ENCODE assay signal across 13 cellular contexts in genomic region chr20:47974234-47974878, GRCh38.
"Had no signal": no experiment of that assay in that cellular context is flagged by ENCODE, and none has a peak within 500 bp of the region (broad histone marks: within the 10 kb centered on the region; RNA-seq: fewer than 3 reads in every experiment).

No MANE protein-coding gene starts in this region.

- H3K27ac Mint-ChIP-seq: activated CD8-positive, alpha-beta T cell treated with anti-CD3 and anti-CD28 coated beads, Interleukin-2, amount 10 ng/mL, durations not matched to agents 7 days and 5 days; activated T-helper 1 cell treated with anti-CD3 and anti-CD28 coated beads, Interleukin-12 subunit alpha, Interleukin-12 subunit beta, Interleukin-2, Interleukin-4 antibody, amounts not matched to agents 30 ng/mL and 10 ng/mL and 1 ng/mL, durations not matched to agents 14 hours and 24 hours and 36 hours had no signal

- H3K9me3 ChIP-seq: ovary, SK-N-SH, transverse colon had no signal

- H3K4me3 ChIP-seq: ovary, transverse colon had no signal

- FAIRE-seq: astrocyte, colon, small intestine had no signal

- H3K36me3 ChIP-seq: ovary, transverse colon had no signal

- H3K9me3 Mint-ChIP-seq: activated T-helper 1 cell treated with anti-CD3 and anti-CD28 coated beads, Interleukin-12 subunit alpha, Interleukin-12 subunit beta, Interleukin-2, Interleukin-4 antibody, amounts not matched to agents 30 ng/mL and 10 ng/mL and 1 ng/mL, durations not matched to agents 14 hours and 24 hours and 36 hours had no signal

- ATAC-seq: activated CD8-positive, alpha-beta T cell treated with anti-CD3 and anti-CD28 coated beads, Interleukin-2, amount 10 ng/mL, durations not matched to agents 7 days and 5 days; left colon had no signal

- DNase-seq: activated CD4-positive, alpha-beta T cell treated with anti-CD3 and anti-CD28 coated beads for 48 hours; activated CD8-positive, alpha-beta memory T cell treated with anti-CD3 and anti-CD28 coated beads, Interleukin-2, amount 50 U/mL, for 48 hours; activated CD8-positive, alpha-beta T cell treated with anti-CD3 and anti-CD28 coated beads, Interleukin-2, amount 10 ng/mL, durations not matched to agents 7 days and 5 days; activated naive CD4-positive, alpha-beta T cell; left colon; ovary; SK-N-SH; small intestine; T-helper 1 cell; transverse colon had no signal

- H3K4me3 Mint-ChIP-seq: activated CD8-positive, alpha-beta T cell treated with anti-CD3 and anti-CD28 coated beads, Interleukin-2, amount 10 ng/mL, durations not matched to agents 7 days and 5 days; activated T-helper 1 cell treated with anti-CD3 and anti-CD28 coated beads, Interleukin-12 subunit alpha, Interleukin-12 subunit beta, Interleukin-2, Interleukin-4 antibody, amounts not matched to agents 30 ng/mL and 10 ng/mL and 1 ng/mL, durations not matched to agents 14 hours and 24 hours and 36 hours had no signal

- H3K27me3 ChIP-seq: ovary, transverse colon had no signal

- H3K27ac ChIP-seq: ovary, transverse colon had no signal

- H3K4me2 ChIP-seq: SK-N-SH had no signal

- H3K9ac ChIP-seq: SK-N-SH had no signal
